Comparison of ENCODE assay signal across 15 cellular contexts in genomic region chr1:47679301-47679751, GRCh38.
DNase-seq lines count a peak whose midpoint lies in the region; ATAC-seq, FAIRE-seq and TF ChIP-seq lines count a peak whose summit lies in the region.
"Had no signal": no experiment of that assay in that cellular context is flagged by ENCODE, and none has a peak within 500 bp of the region (broad histone marks: within the 10 kb centered on the region; RNA-seq: fewer than 3 reads in every experiment).

No MANE protein-coding gene starts in this region.

- H3K9ac ChIP-seq in HepG2 (ENCODE audit: insufficient read depth, low read depth, low read length) = no peak overlapping the region

- TF ChIP-seq EP300 in HepG2 (IDR thresholded peaks at IDR 0.05; ENCODE audit: low read depth in 2 of 2, low read length in 2 of 2) = no peak
- no peak for TF ChIP-seq EP300 in HepG2 (CRISPR knock-in tag; IDR thresholded peaks at IDR 0.05; ENCODE audit: borderline replicate concordance)

- no peaks in the 10 kb centered on the region for H3K9me3 ChIP-seq in right lobe of liver
- no peaks in the 10 kb centered on the region for H3K9me3 ChIP-seq in HepG2 (ENCODE audit: low read length)
- H3K9me3 ChIP-seq: esophagus muscularis mucosa, lower lobe of right lung had no signal

- BruUV-seq in HepG2 (replicated peaks; lab: Mats Ljungman, UMichigan) = no TSS peak

- H3K27me3 ChIP-seq in right lobe of liver (no peaks in the 10 kb centered on the region), HepG2 (ENCODE audit: control insufficient read depth in 1 of 2, insufficient read depth in 2 of 2, low read length in 2 of 2) (peaks cover 3 to 37% of the 10 kb centered on the region in 2 experiments; a peak in 3 of 5 replicates)

- H3K4me2 ChIP-seq in HepG2 (ENCODE audit: low read depth, low read length) = no peak overlapping the region

- peak in 1 of 3 donors; percentile 30 for DNase-seq in right lobe of liver
- no peak for DNase-seq in HepG2 (ENCODE audit: low spot score)
- peak; percentile 22 for DNase-seq in astrocyte of the spinal cord (ENCODE audit: low read depth, low spot score)
- DNase-seq in kidney glomerular epithelial cell (lab: John Stamatoyannopoulos, UW) = peak; percentile 6
- no peak for DNase-seq in H4 (ENCODE audit: low spot score)
- DNase-seq in activated CD4-positive, CD25-positive, alpha-beta regulatory T cell treated with anti-CD3 and anti-CD28 coated beads, Interleukin-2, amount 50 U/mL, for 72 hours = no peak
- DNase-seq: activated naive CD8-positive, alpha-beta T cell treated with anti-CD3 and anti-CD28 coated beads, Interleukin-2, amount 10 ng/mL, durations not matched to agents 7 days and 5 days; lower lobe of right lung; NCI-H1048; OCI-M1; small intestine had no signal

- H3K4me1 ChIP-seq in right lobe of liver (no peaks in the 10 kb centered on the region), HepG2 (ENCODE audit: insufficient read depth, low read length) (no peaks in the 10 kb centered on the region)
- H3K4me1 ChIP-seq: esophagus muscularis mucosa, lower lobe of right lung had no signal

- H3K27ac ChIP-seq in right lobe of liver (no peak overlapping the region), HepG2 (ENCODE audit: extremely low read length, insufficient read depth, low read length) (no peak overlapping the region)
- H3K27ac ChIP-seq: esophagus muscularis mucosa, lower lobe of right lung had no signal

- H3K4me3 ChIP-seq in right lobe of liver (no peak overlapping the region), HepG2 (replicated peaks in 1 of 3; ENCODE audit: insufficient read depth in 1 of 3, low read depth in 2 of 3, low read length in 3 of 3) (no peak overlapping the region), astrocyte of the spinal cord (ENCODE audit: low read depth, low read length) (no peak overlapping the region)
- H3K4me3 ChIP-seq: esophagus muscularis mucosa, lower lobe of right lung had no signal

- ATAC-seq in right lobe of liver (peak; percentile 9 to 47 (median 22)), HepG2 (no peak), GM18873 (IDR thresholded peaks at IDR 0.05; ENCODE audit: low FRiP score, unreplicated experiment) (no peak), GM21528 (IDR thresholded peaks at IDR 0.05; ENCODE audit: low FRiP score, unreplicated experiment) (no peak)
- ATAC-seq: activated CD4-positive, CD25-positive, alpha-beta regulatory T cell treated with anti-CD3 and anti-CD28 coated beads, Interleukin-2, amount 50 U/mL, for 24 hours; lower lobe of right lung had no signal

- intact Hi-C loops in right lobe of liver (cut with DNase I) = no loop called here
- intact Hi-C loops in HepG2 (cut with micrococcal nuclease; ENCODE audit: unreplicated experiment) = no loop called here

- H4K20me1 ChIP-seq in HepG2 (ENCODE audit: insufficient read depth, low read length) = no peaks in the 10 kb centered on the region

- no peak for FAIRE-seq in HepG2 (lab: Jason Lieb, UNC)
- FAIRE-seq: small intestine had no signal

- no peak overlapping the region for H2AFZ ChIP-seq in HepG2 (ENCODE audit: low read length)

- in situ Hi-C loops in HepG2 (cut with HindIII; ENCODE audit: extremely low pct_ligation_motif_present, low pct_unique_long_range_greater_than_20kb) = no loop called here
- in situ Hi-C loops in astrocyte of the spinal cord (cut with HindIII; ENCODE audit: low sequenced_read_pairs) = no loop called here

- H3K79me2 ChIP-seq in HepG2 (ENCODE audit: insufficient read depth, low read length) = no peaks in the 10 kb centered on the region

- TF ChIP-seq POLR2A in right lobe of liver (IDR thresholded peaks at IDR 0.05) (no peak), HepG2 (IDR thresholded peaks at IDR 0.05; ENCODE audit: insufficient read depth in 1 of 2, low read depth in 2 of 2, low read length in 2 of 2) (no peak)

- CTCF ChIA-PET in HepG2 (lab: Yijun Ruan, JAX; ENCODE audit: low intra/inter-chr PET ratio, low total read pairs) = no interaction called here

- TF ChIP-seq CTCF in right lobe of liver (IDR thresholded peaks at IDR 0.05) (no peak), HepG2 (CRISPR knock-in tag; IDR thresholded peaks at IDR 0.05) (no peak), astrocyte of the spinal cord (IDR thresholded peaks at IDR 0.05; ENCODE audit: low read depth, low read length) (no peak)

- WGBS in right lobe of liver (ENCODE audit: insufficient coverage, low coverage, low lambda C conversion rate, missing lambda C conversion rate) = 53% methylated on average over 3 of the region's 6 CpGs
- 48% methylated on average over 6 of the region's 6 CpGs for WGBS in HepG2 (ENCODE audit: low lambda C conversion rate)

- no peaks in the 10 kb centered on the region for H3K36me3 ChIP-seq in right lobe of liver
- no peaks in the 10 kb centered on the region for H3K36me3 ChIP-seq in HepG2 (replicated peaks in 1 of 2; ENCODE audit: control insufficient read depth in 1 of 2, insufficient read depth in 2 of 2, low read length in 2 of 2)
- H3K36me3 ChIP-seq: esophagus muscularis mucosa, lower lobe of right lung had no signal

- TF ChIP-seq RAD21 in HepG2 (CRISPR knock-in tag; IDR thresholded peaks at IDR 0.05) = no peak

- POLR2A ChIA-PET in HepG2 (lab: Yijun Ruan, JAX) = no interaction called here

TF ChIP-seq in HepG2, 621 proteins besides CTCF, POLR2A, EP300 and RAD21 (continues in another document):
- TF ChIP-seq ZNF678 (CRISPR knock-in tag; IDR thresholded peaks at IDR 0.05) = no peak
- TF ChIP-seq TBX3 (IDR thresholded peaks at IDR 0.05; ENCODE audit: borderline replicate concordance) = no peak
- no peak for TF ChIP-seq ZNF274 (CRISPR knock-in tag; IDR thresholded peaks at IDR 0.05)
- TF ChIP-seq SMARCE1 (IDR thresholded peaks at IDR 0.05; ENCODE audit: borderline replicate concordance) = no peak
- TF ChIP-seq ZNF12 (CRISPR knock-in tag; IDR thresholded peaks at IDR 0.05) = no peak
- TF ChIP-seq ZNF343 (CRISPR knock-in tag; IDR thresholded peaks at IDR 0.05) = no peak
- no peak for TF ChIP-seq ZFP90 (CRISPR knock-in tag; IDR thresholded peaks at IDR 0.05; ENCODE audit: borderline replicate concordance)
- no peak for TF ChIP-seq GABPB1 (CRISPR knock-in tag; IDR thresholded peaks at IDR 0.05)
- no peak for TF ChIP-seq SKI (IDR thresholded peaks at IDR 0.05; ENCODE audit: partially characterized antibody)
- no peak for TF ChIP-seq ZNF781 (CRISPR knock-in tag; IDR thresholded peaks at IDR 0.05; ENCODE audit: borderline replicate concordance, not compliant biosample characterization)
- no peak for TF ChIP-seq ZNF558 (CRISPR knock-in tag; IDR thresholded peaks at IDR 0.05; ENCODE audit: borderline replicate concordance)
- no peak for TF ChIP-seq RBFOX2 (IDR thresholded peaks at IDR 0.05; ENCODE audit: low read depth, low read length)
- TF ChIP-seq RXRB (CRISPR knock-in tag; IDR thresholded peaks at IDR 0.05; ENCODE audit: borderline replicate concordance) = no peak
- TF ChIP-seq FOXM1 (CRISPR knock-in tag; IDR thresholded peaks at IDR 0.05) = no peak
- no peak for TF ChIP-seq ZNF205 (CRISPR knock-in tag; IDR thresholded peaks at IDR 0.05)
- TF ChIP-seq, protein P1, sequence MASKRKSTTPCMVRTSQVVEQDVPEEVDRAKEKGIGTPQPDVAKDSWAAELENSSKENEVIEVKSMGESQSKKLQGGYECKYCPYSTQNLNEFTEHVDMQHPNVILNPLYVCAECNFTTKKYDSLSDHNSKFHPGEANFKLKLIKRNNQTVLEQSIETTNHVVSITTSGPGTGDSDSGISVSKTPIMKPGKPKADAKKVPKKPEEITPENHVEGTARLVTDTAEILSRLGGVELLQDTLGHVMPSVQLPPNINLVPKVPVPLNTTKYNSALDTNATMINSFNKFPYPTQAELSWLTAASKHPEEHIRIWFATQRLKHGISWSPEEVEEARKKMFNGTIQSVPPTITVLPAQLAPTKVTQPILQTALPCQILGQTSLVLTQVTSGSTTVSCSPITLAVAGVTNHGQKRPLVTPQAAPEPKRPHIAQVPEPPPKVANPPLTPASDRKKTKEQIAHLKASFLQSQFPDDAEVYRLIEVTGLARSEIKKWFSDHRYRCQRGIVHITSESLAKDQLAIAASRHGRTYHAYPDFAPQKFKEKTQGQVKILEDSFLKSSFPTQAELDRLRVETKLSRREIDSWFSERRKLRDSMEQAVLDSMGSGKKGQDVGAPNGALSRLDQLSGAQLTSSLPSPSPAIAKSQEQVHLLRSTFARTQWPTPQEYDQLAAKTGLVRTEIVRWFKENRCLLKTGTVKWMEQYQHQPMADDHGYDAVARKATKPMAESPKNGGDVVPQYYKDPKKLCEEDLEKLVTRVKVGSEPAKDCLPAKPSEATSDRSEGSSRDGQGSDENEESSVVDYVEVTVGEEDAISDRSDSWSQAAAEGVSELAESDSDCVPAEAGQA (IDR thresholded peaks at IDR 0.05; ENCODE audit: low read depth) = no peak
- TF ChIP-seq, protein P1 (CRISPR knock-in tag; IDR thresholded peaks at IDR 0.05; ENCODE audit: borderline replicate concordance) = no peak
- no peak for TF ChIP-seq ZFP1 (CRISPR knock-in tag; IDR thresholded peaks at IDR 0.05)
- TF ChIP-seq ZNF562 (CRISPR knock-in tag; IDR thresholded peaks at IDR 0.05; ENCODE audit: borderline replicate concordance) = no peak

Comparison
In these comparisons a context has a peak if more than half of its experiments do, and no peak if none do; other contexts are left out.
1. ATAC-seq: peak in right lobe of liver (4 of 4); none in HepG2 (single experiment), GM18873 (single experiment) and GM21528 (single experiment).
2. DNase-seq: peak in astrocyte of the spinal cord (single experiment) and kidney glomerular epithelial cell (single experiment); none in HepG2 (single experiment), H4 (single experiment) and activated CD4-positive, CD25-positive, alpha-beta regulatory T cell treated with anti-CD3 and anti-CD28 coated beads, Interleukin-2, amount 50 U/mL, for 72 hours (single experiment).